Comparison of ENCODE assay signal across 20 cellular contexts in genomic region chr16:66975302-66975893, GRCh38. TPM values are rescaled to one million over a fixed set of nuclear protein-coding genes. Genes with fewer than 3 reads are reported as not detected.
DNase-seq lines count a peak whose midpoint lies in the region; ATAC-seq and TF ChIP-seq lines count a peak whose summit lies in the region.
"Had no signal": no experiment of that assay in that cellular context is flagged by ENCODE, and none has a peak within 500 bp of the region (broad histone marks: within the 10 kb centered on the region; RNA-seq: fewer than 3 reads in every experiment).

No MANE protein-coding gene starts in this region.

- DNase-seq in activated T-cell treated with anti-CD3 and anti-CD28 coated beads, Interleukin-2, amount 50 U/mL, for 72 hours, result no peak
- DNase-seq in activated T-cell treated with anti-CD3 and anti-CD28 coated beads, Interleukin-2, amount 50 U/mL, for 48 hours, result no peak
- DNase-seq in CD8-positive, alpha-beta memory T cell, result no peak
- no peak for DNase-seq in activated CD8-positive, alpha-beta T cell treated with anti-CD3 and anti-CD28 coated beads, Interleukin-2, amount 10 ng/mL, durations not matched to agents 7 days and 5 days
- DNase-seq in naive thymus-derived CD8-positive, alpha-beta T cell, result no peak
- DNase-seq in H7, result no peak
- DNase-seq in left lung, result no peak
- DNase-seq in Right ventricle myocardium inferior (ENCODE audit: missing footprints), result no peak
- DNase-seq: GDM1, mucosa of descending colon, NCI-H1105 treated with DMSO at 0.1 percent for 48 hours, NCI-H446, Peyer's patch, tibial artery had no signal

- H3K4me1 ChIP-seq in CD8-positive, alpha-beta memory T cell (ENCODE audit: insufficient read depth, low read length), result no peaks in the 10 kb centered on the region
- H3K4me1 ChIP-seq in left lung, result peaks cover 0 to 4% of the 10 kb centered on the region in 2 donors
- H3K4me1 ChIP-seq: prostate gland had no signal

- no peaks in the 10 kb centered on the region for H3K27me3 Mint-ChIP-seq in activated T-cell treated with anti-CD3 and anti-CD28 coated beads, Interleukin-2, amount 50 U/mL, for 72 hours (ENCODE audit: low read depth)
- peaks cover 2 to 5% of the 10 kb centered on the region in 2 donors for H3K27me3 Mint-ChIP-seq in CD8-positive, alpha-beta memory T cell
- no peaks in the 10 kb centered on the region for H3K27me3 Mint-ChIP-seq in activated CD8-positive, alpha-beta T cell treated with anti-CD3 and anti-CD28 coated beads, Interleukin-2, amount 10 ng/mL, durations not matched to agents 7 days and 5 days (ENCODE audit: low read depth)
- H3K27me3 Mint-ChIP-seq in naive thymus-derived CD8-positive, alpha-beta T cell, result peaks cover 0 to 9% (median 0%) of the 10 kb centered on the region in 5 donors

- TF ChIP-seq CTCF in left lung (IDR thresholded peaks at IDR 0.05), result no peak

- no peaks in the 10 kb centered on the region for H3K9me3 Mint-ChIP-seq in activated T-cell treated with anti-CD3 and anti-CD28 coated beads, Interleukin-2, amount 50 U/mL, for 72 hours
- no peaks in the 10 kb centered on the region for H3K9me3 Mint-ChIP-seq in CD8-positive, alpha-beta memory T cell
- no peaks in the 10 kb centered on the region for H3K9me3 Mint-ChIP-seq in activated CD8-positive, alpha-beta T cell treated with anti-CD3 and anti-CD28 coated beads, Interleukin-2, amount 10 ng/mL, durations not matched to agents 7 days and 5 days (ENCODE audit: insufficient read depth)
- no peaks in the 10 kb centered on the region for H3K9me3 Mint-ChIP-seq in naive thymus-derived CD8-positive, alpha-beta T cell
- H3K9me3 Mint-ChIP-seq: immature natural killer cell, WTC11 had no signal

- peak overlapping the region; percentile 80 to 91 for H3K4me3 Mint-ChIP-seq in activated T-cell treated with anti-CD3 and anti-CD28 coated beads, Interleukin-2, amount 50 U/mL, for 72 hours
- peak overlapping the region; percentile 70 to 89 (median 84) for H3K4me3 Mint-ChIP-seq in CD8-positive, alpha-beta memory T cell
- peak overlapping the region; percentile 59 for H3K4me3 Mint-ChIP-seq in activated CD8-positive, alpha-beta T cell treated with anti-CD3 and anti-CD28 coated beads, Interleukin-2, amount 10 ng/mL, durations not matched to agents 7 days and 5 days
- H3K4me3 Mint-ChIP-seq in naive thymus-derived CD8-positive, alpha-beta T cell, result peak overlapping the region; percentile 54 to 86 (median 72)
- H3K4me3 Mint-ChIP-seq: WTC11 had no signal

- H3K27ac Mint-ChIP-seq in activated T-cell treated with anti-CD3 and anti-CD28 coated beads, Interleukin-2, amount 50 U/mL, for 72 hours, result peak overlapping the region; percentile 63
- H3K27ac Mint-ChIP-seq in CD8-positive, alpha-beta memory T cell, result peak overlapping the region in 3 of 8 donors; percentile 4 to 78 (median 61)
- H3K27ac Mint-ChIP-seq in activated CD8-positive, alpha-beta T cell treated with anti-CD3 and anti-CD28 coated beads, Interleukin-2, amount 10 ng/mL, durations not matched to agents 7 days and 5 days, result peak overlapping the region; percentile 51
- peak overlapping the region in 3 of 10 donors; percentile 6 to 69 (median 9) for H3K27ac Mint-ChIP-seq in naive thymus-derived CD8-positive, alpha-beta T cell
- H3K27ac Mint-ChIP-seq: WTC11 had no signal

- POLR2A ChIA-PET in CD8-positive, alpha-beta memory T cell (lab: Charles Lee), result interaction anchor here (0.5 kb wide), 1 partner anchor 178 kb away, joined by 8 read pairs; no protein-coding TSS in a partner anchor
- POLR2A ChIA-PET in activated CD8-positive, alpha-beta T cell treated with anti-CD3 and anti-CD28 coated beads, Interleukin-2, amount 10 ng/mL, durations not matched to agents 7 days and 5 days (lab: Charles Lee), result interaction anchor here (0.6 to 1.5 kb wide), 8 partner anchors 9 to 210 kb away, joined by 3 to 4 read pairs (median 3); partner anchors contain the start of genes FBXL8, PDP2 and TRADD
- POLR2A ChIA-PET in naive thymus-derived CD8-positive, alpha-beta T cell (lab: Charles Lee), result no interaction called here

- CTCF ChIA-PET in CD8-positive, alpha-beta memory T cell (lab: Charles Lee), result interaction anchor here (1.0 to 6.6 kb wide), 7 partner anchors 9 to 441 kb away, joined by 3 to 56 read pairs (median 4); partner anchors contain the start of genes B3GNT9, FBXL8, TRADD and ZDHHC1
- CTCF ChIA-PET in activated CD8-positive, alpha-beta T cell treated with anti-CD3 and anti-CD28 coated beads, Interleukin-2, amount 10 ng/mL, durations not matched to agents 7 days and 5 days (lab: Charles Lee), result interaction anchor here (0.8 to 7.5 kb wide), 16 partner anchors 8 to 222 kb away, joined by 3 to 95 read pairs (median 6); partner anchors contain the start of genes B3GNT9, CES3, FBXL8 and TRADD

- intact Hi-C loops in left lung (cut with DNase I) (loop anchor here in 1 of 2 donors (5.0 to 10.0 kb wide), 2 partner anchors 182 to 209 kb away; partner anchors contain the start of genes FBXL8, MATCAP1 and TRADD), Right ventricle myocardium inferior (cut with DNase I) (loop anchor here (5.0 to 10.0 kb wide), 2 partner anchors 127 to 309 kb away; no protein-coding TSS in a partner anchor)

- H3K4me3 ChIP-seq in CD8-positive, alpha-beta memory T cell (ENCODE audit: low read length), result peak overlapping the region; percentile 37
- no peak overlapping the region for H3K4me3 ChIP-seq in H7 (ENCODE audit: insufficient read depth, low read depth, low read length)
- no peak overlapping the region for H3K4me3 ChIP-seq in left lung
- H3K4me3 ChIP-seq: mucosa of descending colon, Peyer's patch, prostate gland, tibial artery had no signal

- H3K27me3 ChIP-seq in CD8-positive, alpha-beta memory T cell (ENCODE audit: insufficient read depth, low read length, poor library complexity, severe bottlenecking), result no peaks in the 10 kb centered on the region
- H3K27me3 ChIP-seq in H7 (ENCODE audit: control insufficient read depth, insufficient read depth, low read length), result 0 out of 2 replicates have a peak, but pooled peaks cover 2% of the 10 kb centered on the region
- H3K27me3 ChIP-seq in left lung, result peaks cover 0 to 8% of the 10 kb centered on the region in 2 donors
- H3K27me3 ChIP-seq: Peyer's patch had no signal

- no peak overlapping the region for H3K27ac ChIP-seq in CD8-positive, alpha-beta memory T cell (ENCODE audit: low read depth, low read length)
- no peak overlapping the region for H3K27ac ChIP-seq in left lung
- H3K27ac ChIP-seq: neutrophil, Peyer's patch, prostate gland, tibial artery had no signal

- H3K4me1 Mint-ChIP-seq in activated T-cell treated with anti-CD3 and anti-CD28 coated beads, Interleukin-2, amount 50 U/mL, for 72 hours (ENCODE audit: low read depth), result peaks cover 50% of the 10 kb centered on the region
- peaks cover 7 to 16% (median 13%) of the 10 kb centered on the region in 3 donors for H3K4me1 Mint-ChIP-seq in CD8-positive, alpha-beta memory T cell
- H3K4me1 Mint-ChIP-seq in activated CD8-positive, alpha-beta T cell treated with anti-CD3 and anti-CD28 coated beads, Interleukin-2, amount 10 ng/mL, durations not matched to agents 7 days and 5 days (ENCODE audit: low read depth), result peaks cover 51% of the 10 kb centered on the region
- peaks cover 4 to 14% (median 10%) of the 10 kb centered on the region in 4 donors for H3K4me1 Mint-ChIP-seq in naive thymus-derived CD8-positive, alpha-beta T cell
- H3K4me1 Mint-ChIP-seq: immature natural killer cell had no signal

- ATAC-seq in activated T-cell treated with anti-CD3 and anti-CD28 coated beads, Interleukin-2, amount 50 U/mL, for 72 hours (replicated peaks in 1 of 2), result no peak
- no peak for ATAC-seq in activated CD8-positive, alpha-beta T cell treated with anti-CD3 and anti-CD28 coated beads, Interleukin-2, amount 10 ng/mL, durations not matched to agents 7 days and 5 days
- ATAC-seq in naive thymus-derived CD8-positive, alpha-beta T cell, result no peak
- no peak for ATAC-seq in left lung
- no peak for ATAC-seq in Right ventricle myocardium inferior
- ATAC-seq: WTC11 had no signal

- no peaks in the 10 kb centered on the region for H3K36me3 Mint-ChIP-seq in activated T-cell treated with anti-CD3 and anti-CD28 coated beads, Interleukin-2, amount 50 U/mL, for 72 hours (ENCODE audit: insufficient read depth in 2 of 2)
- H3K36me3 Mint-ChIP-seq in CD8-positive, alpha-beta memory T cell, result no peaks in the 10 kb centered on the region
- H3K36me3 Mint-ChIP-seq in activated CD8-positive, alpha-beta T cell treated with anti-CD3 and anti-CD28 coated beads, Interleukin-2, amount 10 ng/mL, durations not matched to agents 7 days and 5 days (ENCODE audit: low read depth), result no peaks in the 10 kb centered on the region
- no peaks in the 10 kb centered on the region for H3K36me3 Mint-ChIP-seq in naive thymus-derived CD8-positive, alpha-beta T cell
- H3K36me3 Mint-ChIP-seq: immature natural killer cell, WTC11 had no signal

- no peaks in the 10 kb centered on the region for H3K36me3 ChIP-seq in CD8-positive, alpha-beta memory T cell (ENCODE audit: insufficient read depth, low read length)
- H3K36me3 ChIP-seq in H7 (replicated peaks; ENCODE audit: control insufficient read depth, insufficient read depth, low read length), result no peaks in the 10 kb centered on the region
- H3K36me3 ChIP-seq in left lung, result no peaks in the 10 kb centered on the region
- H3K36me3 ChIP-seq: neutrophil, Peyer's patch, prostate gland, tibial artery had no signal

- H3K9me3 ChIP-seq in CD8-positive, alpha-beta memory T cell (ENCODE audit: low read length), result no peaks in the 10 kb centered on the region
- H3K9me3 ChIP-seq in left lung, result no peaks in the 10 kb centered on the region
- H3K9me3 ChIP-seq: mucosa of descending colon, neutrophil, Peyer's patch, prostate gland, tibial artery had no signal

RNA-seq across cellular contexts. Expression of gene CES4A, which starts 13.0 kb away (rescaled TPM):
- 10 to 100 TPM; 24.4 to 38.8 TPM for total RNA-seq in activated T-cell treated with anti-CD3 and anti-CD28 coated beads, Interleukin-2, amount 50 U/mL, for 72 hours
- total RNA-seq in CD8-positive, alpha-beta memory T cell, result 1 to 10 TPM; 4.2 to 5.1 TPM
- 1.7 TPM for polyA plus RNA-seq in CD8-positive, alpha-beta memory T cell
- total RNA-seq in activated CD8-positive, alpha-beta T cell treated with anti-CD3 and anti-CD28 coated beads, Interleukin-2, amount 10 ng/mL, durations not matched to agents 7 days and 5 days, result 10 to 100 TPM; 10.5 to 12.0 TPM
- 10 to 100 TPM; 10.0 to 13.7 TPM for total RNA-seq in naive thymus-derived CD8-positive, alpha-beta T cell
- 1 to 10 TPM in 2 of 3 donors, under 1 TPM in 1; 0.83 to 2.4 (median 1.5) TPM for polyA plus RNA-seq in naive thymus-derived CD8-positive, alpha-beta T cell
- 0.07 and 0.45 TPM in 2 replicates for total RNA-seq in H7 (2014; rRNA removed; shearing (Covaris generic))
- total RNA-seq in left lung, result 10 to 100 TPM in 1 of 2 donors, 1 to 10 TPM in 1; 9.3 to 14.3 TPM
- total RNA-seq in Right ventricle myocardium inferior, result 4.6 TPM
- total RNA-seq: H4 had no signal

RNA-seq across cellular contexts. Expression of gene CES3, which starts 14.3 kb away (rescaled TPM):
- total RNA-seq in activated T-cell treated with anti-CD3 and anti-CD28 coated beads, Interleukin-2, amount 50 U/mL, for 72 hours, result 10 to 100 TPM in 1 of 2 donors, 1 to 10 TPM in 1; 6.9 to 11.5 TPM
- total RNA-seq in CD8-positive, alpha-beta memory T cell, result under 1 TPM; 0.16 to 0.24 TPM
- polyA plus RNA-seq in CD8-positive, alpha-beta memory T cell, result not detected
- total RNA-seq in activated CD8-positive, alpha-beta T cell treated with anti-CD3 and anti-CD28 coated beads, Interleukin-2, amount 10 ng/mL, durations not matched to agents 7 days and 5 days, result 1 to 10 TPM; 2.4 to 4.3 TPM
- total RNA-seq in naive thymus-derived CD8-positive, alpha-beta T cell, result under 1 TPM; 0.10 to 0.16 TPM
- polyA plus RNA-seq in naive thymus-derived CD8-positive, alpha-beta T cell, result not detected
- total RNA-seq in H7 (2014; rRNA removed; shearing (Covaris generic)), result 0.31 and 0.44 TPM in 2 replicates
- total RNA-seq in left lung (1 to 10 TPM in 1 of 2 donors, under 1 TPM in 1; 0.79 to 1.6 TPM), Right ventricle myocardium inferior (0.78 TPM)
- total RNA-seq: fibroblast of villous mesenchyme had no signal
- polyA plus RNA-seq: immature natural killer cell had no signal

RNA-seq across cellular contexts. Expression of gene CES2, which starts 40.1 kb away (rescaled TPM):
- total RNA-seq in activated T-cell treated with anti-CD3 and anti-CD28 coated beads, Interleukin-2, amount 50 U/mL, for 72 hours, result 10 to 100 TPM; 28.7 to 33.3 TPM
- 10 to 100 TPM; 23.5 to 23.8 TPM for total RNA-seq in CD8-positive, alpha-beta memory T cell
- 26.6 TPM for polyA plus RNA-seq in CD8-positive, alpha-beta memory T cell
- 10 to 100 TPM; 29.7 to 34.0 TPM for total RNA-seq in activated CD8-positive, alpha-beta T cell treated with anti-CD3 and anti-CD28 coated beads, Interleukin-2, amount 10 ng/mL, durations not matched to agents 7 days and 5 days
- 10 to 100 TPM; 56.7 to 62.7 TPM for total RNA-seq in naive thymus-derived CD8-positive, alpha-beta T cell
- polyA plus RNA-seq in naive thymus-derived CD8-positive, alpha-beta T cell, result 10 to 100 TPM; 21.1 to 31.2 (median 31.2) TPM
- total RNA-seq in H7 (2014; rRNA removed; shearing (Covaris generic)), result 8.3 and 13.0 TPM in 2 replicates
- 10 to 100 TPM; 31.7 to 38.4 TPM for total RNA-seq in left lung
- 126 TPM for total RNA-seq in Right ventricle myocardium inferior

RNA-seq across cellular contexts. Expression of gene CIAO2B, which starts 41.2 kb away (rescaled TPM):
- 100 to 1,000 TPM; 145 to 167 TPM for total RNA-seq in activated T-cell treated with anti-CD3 and anti-CD28 coated beads, Interleukin-2, amount 50 U/mL, for 72 hours
- total RNA-seq in CD8-positive, alpha-beta memory T cell, result 100 to 1,000 TPM; 164 to 176 TPM
- 132 TPM for polyA plus RNA-seq in CD8-positive, alpha-beta memory T cell
- 100 to 1,000 TPM; 115 to 126 TPM for total RNA-seq in activated CD8-positive, alpha-beta T cell treated with anti-CD3 and anti-CD28 coated beads, Interleukin-2, amount 10 ng/mL, durations not matched to agents 7 days and 5 days
- 10 to 100 TPM; 57.6 to 64.4 TPM for total RNA-seq in naive thymus-derived CD8-positive, alpha-beta T cell
- polyA plus RNA-seq in naive thymus-derived CD8-positive, alpha-beta T cell, result 100 to 1,000 TPM in 1 of 3 donors, 10 to 100 TPM in 2; 86.1 to 110 (median 91.3) TPM
- total RNA-seq in H7 (2014; rRNA removed; shearing (Covaris generic)), result 91.1 TPM in 2 replicates
- total RNA-seq in left lung, result 10 to 100 TPM; 81.7 to 82.5 TPM
- total RNA-seq in Right ventricle myocardium inferior, result 127 TPM

RNA-seq across cellular contexts. Expression of gene RRAD, which starts 50.1 kb away (rescaled TPM):
- total RNA-seq in activated T-cell treated with anti-CD3 and anti-CD28 coated beads, Interleukin-2, amount 50 U/mL, for 72 hours, result 1 to 10 TPM; 1.6 to 3.1 TPM
- total RNA-seq in CD8-positive, alpha-beta memory T cell, result under 1 TPM; 0.60 to 0.88 TPM
- polyA plus RNA-seq in CD8-positive, alpha-beta memory T cell, result not detected
- under 1 TPM in 1 of 2 experiments, not detected in 1; 0.34 TPM for total RNA-seq in activated CD8-positive, alpha-beta T cell treated with anti-CD3 and anti-CD28 coated beads, Interleukin-2, amount 10 ng/mL, durations not matched to agents 7 days and 5 days
- total RNA-seq in naive thymus-derived CD8-positive, alpha-beta T cell, result under 1 TPM in 1 of 2 experiments, not detected in 1; 0.55 TPM
- not detected for polyA plus RNA-seq in naive thymus-derived CD8-positive, alpha-beta T cell
- total RNA-seq in H7 (2014; rRNA removed; shearing (Covaris generic)), result 0.10 TPM in 1 of 2 replicates, not detected in the other
- 10 to 100 TPM in 1 of 2 donors, 1 to 10 TPM in 1; 8.2 to 31.8 TPM for total RNA-seq in left lung
- 84.3 TPM for total RNA-seq in Right ventricle myocardium inferior
- total RNA-seq: H4 had no signal
- polyA plus RNA-seq: immature natural killer cell had no signal
